8 cellular contexts compared by ENCODE assay signal in the genomic region with DNA sequence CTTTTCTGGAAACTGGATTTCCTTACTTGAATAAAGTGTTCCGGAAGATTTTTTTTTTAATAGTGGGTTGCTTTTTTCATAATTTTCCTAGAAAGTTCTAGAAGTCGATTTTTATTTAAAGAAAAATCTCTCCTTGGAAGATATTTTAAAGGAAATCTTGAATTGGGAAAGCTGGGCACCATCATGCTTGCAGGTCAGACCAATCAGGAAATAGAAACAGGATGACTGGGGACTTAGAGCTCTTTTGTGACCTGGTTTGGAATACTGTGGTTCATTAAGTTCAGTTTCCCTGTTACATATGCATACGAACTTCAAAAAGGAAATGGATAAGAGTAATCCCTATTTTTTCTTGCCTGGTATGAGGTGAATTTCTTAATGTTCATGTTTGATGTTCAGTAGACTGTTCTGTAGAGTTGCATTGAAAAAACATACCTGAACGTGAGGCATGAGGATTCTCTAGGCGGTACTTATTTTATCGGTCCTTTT. TPM values are rescaled to one million over a fixed set of nuclear protein-coding genes. Genes with fewer than 3 reads are reported as not detected.
DNase-seq lines count a peak whose midpoint lies in the region; ATAC-seq and TF ChIP-seq lines count a peak whose summit lies in the region.

No MANE protein-coding gene starts in this region.

- H3K36me3 ChIP-seq in mammary epithelial cell (ENCODE audit: insufficient read depth, low read length) (no peaks in the 10 kb centered on the region), lower lobe of right lung (no peaks in the 10 kb centered on the region), upper lobe of left lung (no peaks in the 10 kb centered on the region)

- peak overlapping the region; percentile 72 for H2AFZ ChIP-seq in mammary epithelial cell (ENCODE audit: low read depth, low read length)

- intact Hi-C loops in mammary epithelial cell (cut with micrococcal nuclease) = loop anchor here (2.0 to 5.0 kb wide), 2 partner anchors 30 to 226 kb away; partner anchors contain the start of genes PRMT7 and SLC7A6OS
- intact Hi-C loops in lower lobe of right lung (cut with DNase I) = no loop called here

- peak overlapping the region; percentile 94 for H3K4me3 Mint-ChIP-seq in activated CD4-positive, alpha-beta T cell treated with anti-CD3 and anti-CD28 coated beads, Interleukin-2, amount 10 ng/mL, durations not matched to agents 7 days and 5 days

- peak overlapping the region; percentile 74 for H3K9ac ChIP-seq in mammary epithelial cell (ENCODE audit: insufficient read depth, low read length)

- in situ Hi-C loops in mammary epithelial cell (cut with MboI; ENCODE audit: low sequenced_read_pairs in 2 of 2) = loop anchor here in 1 of 2 donors (25.0 kb wide), 1 partner anchor 251 kb away; no protein-coding TSS in a partner anchor

- H3K4me3 ChIP-seq in mammary epithelial cell (replicated peaks in 1 of 3; ENCODE audit: insufficient read depth in 1 of 3, low read depth in 2 of 3, low read length in 3 of 3) (peak overlapping the region; percentile 73 to 84 (median 83)), lower lobe of right lung (peak overlapping the region; percentile 84), upper lobe of left lung (peak overlapping the region; percentile 66 to 80 (median 72))

- under 1% methylated on average over 6 of the region's 6 CpGs for WGBS in mammary epithelial cell (ENCODE audit: low coverage, missing lambda C conversion rate)
- WGBS in upper lobe of left lung, 2 donors = 1% methylated on average over 6 of the region's 6 CpGs

- H3K27ac Mint-ChIP-seq in activated CD4-positive, alpha-beta T cell treated with anti-CD3 and anti-CD28 coated beads, Interleukin-2, amount 10 ng/mL, durations not matched to agents 7 days and 5 days = peak overlapping the region; percentile 96

- TF ChIP-seq CTCF in mammary epithelial cell (conservative IDR thresholded peaks at IDR 0.05 in 1 of 2, IDR thresholded peaks at IDR 0.05 in 1 of 2; ENCODE audit: extremely low read depth in 1 of 2, insufficient read depth in 1 of 2, low read depth in 1 of 2, low read length in 2 of 2) (no peak), lower lobe of right lung (IDR thresholded peaks at IDR 0.05) (no peak), upper lobe of left lung (IDR thresholded peaks at IDR 0.05) (no peak)

- peaks cover 60% of the 10 kb centered on the region for H3K79me2 ChIP-seq in mammary epithelial cell (ENCODE audit: insufficient read depth, low read length)

- no peaks in the 10 kb centered on the region for H3K9me3 Mint-ChIP-seq in activated CD4-positive, alpha-beta T cell treated with anti-CD3 and anti-CD28 coated beads, Interleukin-2, amount 10 ng/mL, durations not matched to agents 7 days and 5 days

- H3K4me2 ChIP-seq in mammary epithelial cell (ENCODE audit: insufficient read depth, low read depth, low read length) = peak overlapping the region; percentile 83

- dilution Hi-C loops in mammary epithelial cell (cut with HindIII; ENCODE audit: low sequenced_read_pairs) = no loop called here

- no peaks in the 10 kb centered on the region for H3K9me3 ChIP-seq in mammary epithelial cell (replicated peaks; ENCODE audit: insufficient read depth, low read length)
- no peaks in the 10 kb centered on the region for H3K9me3 ChIP-seq in lower lobe of right lung
- H3K9me3 ChIP-seq in upper lobe of left lung = no peaks in the 10 kb centered on the region

- no peaks in the 10 kb centered on the region for H4K20me1 ChIP-seq in mammary epithelial cell (ENCODE audit: insufficient read depth, low read length)

- POLR2A ChIA-PET in activated CD4-positive, alpha-beta T cell treated with anti-CD3 and anti-CD28 coated beads, Interleukin-2, amount 10 ng/mL, durations not matched to agents 7 days and 5 days (lab: Charles Lee) = no interaction called here

- peaks cover 32% of the 10 kb centered on the region for H3K36me3 Mint-ChIP-seq in activated CD4-positive, alpha-beta T cell treated with anti-CD3 and anti-CD28 coated beads, Interleukin-2, amount 10 ng/mL, durations not matched to agents 7 days and 5 days (ENCODE audit: low read depth)

- no peak for TF ChIP-seq EP300 in upper lobe of left lung (IDR thresholded peaks at IDR 0.05)

- H3K27ac ChIP-seq in mammary epithelial cell (ENCODE audit: insufficient read depth, low read depth, low read length) (peak overlapping the region; percentile 52), lower lobe of right lung (peak overlapping the region; percentile 99), upper lobe of left lung (peak overlapping the region; percentile 93 to 100 (median 96))

- H3K27me3 Mint-ChIP-seq in activated CD4-positive, alpha-beta T cell treated with anti-CD3 and anti-CD28 coated beads, Interleukin-2, amount 10 ng/mL, durations not matched to agents 7 days and 5 days = no peaks in the 10 kb centered on the region

- H3K4me1 Mint-ChIP-seq in activated CD4-positive, alpha-beta T cell treated with anti-CD3 and anti-CD28 coated beads, Interleukin-2, amount 10 ng/mL, durations not matched to agents 7 days and 5 days = peaks cover 63% of the 10 kb centered on the region

- TF ChIP-seq POLR2A in upper lobe of left lung (IDR thresholded peaks at IDR 0.05) = no peak

- BruUV-seq in mammary epithelial cell (replicated peaks; lab: Mats Ljungman, UMichigan) = no TSS peak

- CTCF ChIA-PET in activated CD4-positive, alpha-beta T cell treated with anti-CD3 and anti-CD28 coated beads, Interleukin-2, amount 10 ng/mL, durations not matched to agents 7 days and 5 days (lab: Charles Lee) = interaction anchor here (0.6 to 3.8 kb wide), 4 partner anchors 12 to 270 kb away, joined by 3 to 33 read pairs (median 4); no protein-coding TSS in a partner anchor
- CTCF ChIA-PET in mammary epithelial cell (lab: Charles Lee; ENCODE audit: low non-redundant PET) = interaction anchor here (0.5 to 0.8 kb wide), 4 partner anchors 15 to 178 kb away, joined by 4 to 7 read pairs (median 6); partner anchors contain the start of gene SLC7A6

- H3K27me3 ChIP-seq in mammary epithelial cell (ENCODE audit: insufficient read depth, low read length) = no peaks in the 10 kb centered on the region
- H3K27me3 ChIP-seq in lower lobe of right lung (ENCODE audit: low read depth) = no peaks in the 10 kb centered on the region
- no peaks in the 10 kb centered on the region for H3K27me3 ChIP-seq in upper lobe of left lung

- no peak for DNase-seq in activated CD4-positive, alpha-beta T cell treated with anti-CD3 and anti-CD28 coated beads, Interleukin-2, amount 10 ng/mL, durations not matched to agents 7 days and 5 days
- DNase-seq in activated CD4-positive, alpha-beta T cell treated with anti-CD3 and anti-CD28 coated beads for 1 hour = no peak
- DNase-seq in NCI-H526 (lab: John Stamatoyannopoulos, UW) (peak; percentile 6 to 19), mammary epithelial cell (peak; percentile 52), lower lobe of right lung (no peak), upper lobe of left lung (no peak), CD1c-positive myeloid dendritic cell (ENCODE audit: extremely low spot score) (no peak)
- no peak for DNase-seq in activated CD8-positive, alpha-beta memory T cell treated with anti-CD3 and anti-CD28 coated beads for 24 hours

- H3K4me1 ChIP-seq in mammary epithelial cell (ENCODE audit: insufficient read depth, low read length) (peaks cover 38% of the 10 kb centered on the region), lower lobe of right lung (peaks cover 76% of the 10 kb centered on the region), upper lobe of left lung (peaks cover 60 to 77% (median 70%) of the 10 kb centered on the region in 4 donors)

- ATAC-seq in lower lobe of right lung = no peak
- no peak for ATAC-seq in upper lobe of left lung (ENCODE audit: low FRiP score in 2 of 2)

RNA-seq across cellular contexts. Expression of gene NFATC3, which starts 1.2 kb away (rescaled TPM):
- 100 to 1,000 TPM; 146 to 159 TPM for total RNA-seq in activated CD4-positive, alpha-beta T cell treated with anti-CD3 and anti-CD28 coated beads, Interleukin-2, amount 10 ng/mL, durations not matched to agents 7 days and 5 days
- 10 to 100 TPM; 19.2 to 27.3 TPM for total RNA-seq in mammary epithelial cell
- polyA plus RNA-seq in mammary epithelial cell = 9.9 TPM
- polyA minus RNA-seq in mammary epithelial cell = 46.6 TPM
- total RNA-seq in lower lobe of right lung = 61.6 TPM
- 10 to 100 TPM; 49.1 to 95.3 (median 68.0) TPM for total RNA-seq in upper lobe of left lung

Comparison
In these comparisons a context has a peak if more than half of its experiments do, and no peak if none do; other contexts are left out.
1. DNase-seq: peak in NCI-H526 (2 of 2) and mammary epithelial cell (single experiment); none in activated CD4-positive, alpha-beta T cell treated with anti-CD3 and anti-CD28 coated beads, Interleukin-2, amount 10 ng/mL, durations not matched to agents 7 days and 5 days (single experiment), activated CD4-positive, alpha-beta T cell treated with anti-CD3 and anti-CD28 coated beads for 1 hour (single experiment), lower lobe of right lung (single experiment), upper lobe of left lung (0 of 2), CD1c-positive myeloid dendritic cell (single experiment) and activated CD8-positive, alpha-beta memory T cell treated with anti-CD3 and anti-CD28 coated beads for 24 hours (single experiment).
2. Peak in every context shown above with its lines, with median percentiles within 50 percentile points of each other: H3K27ac ChIP-seq and H3K4me3 ChIP-seq.